Comparison of ENCODE assay signal across 1 cellular context in the genomic region with DNA sequence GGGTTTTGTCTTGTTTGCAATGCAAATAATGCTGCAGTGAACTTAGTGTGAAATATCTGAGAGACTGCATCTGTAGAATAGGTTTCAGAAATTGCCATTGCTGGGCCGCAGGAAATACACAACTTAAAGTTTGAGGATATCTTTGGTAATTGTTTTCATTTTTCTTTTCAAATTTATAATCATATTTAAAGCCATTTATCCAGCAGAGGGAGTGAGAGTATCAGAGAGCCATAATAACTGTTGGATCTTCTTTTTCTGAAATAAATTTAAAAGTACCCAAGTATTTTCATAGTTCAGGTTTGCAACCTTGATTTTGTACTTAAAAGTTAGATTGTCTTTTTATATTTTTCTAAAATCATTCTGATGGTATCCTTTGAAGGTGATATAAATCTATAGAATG.
TF ChIP-seq lines count a peak whose summit lies in the region.

No MANE protein-coding gene starts in this region.

TF ChIP-seq in IMR-90, 13 proteins besides CTCF, POLR2A, EP300 and RAD21:
- TF ChIP-seq MXI1 (IDR thresholded peaks at IDR 0.05; ENCODE audit: borderline replicate concordance, low read depth, low read length) = no peak
